Comparison of ENCODE assay signal across 8 cellular contexts in the genomic region with DNA sequence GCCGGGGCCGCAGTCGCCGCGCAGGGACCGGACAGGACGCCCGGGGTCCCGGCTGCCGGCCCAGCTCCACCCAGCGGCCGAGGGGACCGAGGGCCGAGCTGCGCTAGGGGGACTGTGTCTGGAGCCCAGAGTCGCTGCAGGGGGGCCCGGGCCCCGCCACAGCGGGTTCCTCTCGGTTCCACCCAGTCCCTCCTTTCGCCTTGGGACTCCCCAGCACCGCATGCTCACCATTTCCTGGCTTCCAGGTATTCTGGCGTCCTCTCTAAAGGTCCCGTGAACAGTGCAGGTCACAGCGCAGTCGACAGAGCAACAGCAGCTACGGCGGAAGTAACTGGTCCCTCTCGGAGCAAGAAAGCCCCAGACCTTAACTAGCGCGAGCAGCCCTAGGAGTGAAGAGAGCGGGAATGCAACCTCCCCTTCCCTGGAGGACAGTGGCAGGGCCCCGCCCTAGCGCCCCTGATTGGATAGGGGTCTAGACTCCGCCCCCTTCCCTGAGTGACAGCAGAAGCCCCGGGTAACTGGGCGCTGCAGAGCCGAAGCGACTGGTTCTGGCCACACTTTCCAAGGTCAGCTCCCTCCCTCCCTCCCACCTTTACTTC. TPM values are rescaled to one million over a fixed set of nuclear protein-coding genes. Genes with fewer than 3 reads are reported as not detected.
DNase-seq lines count a peak whose midpoint lies in the region; ATAC-seq and TF ChIP-seq lines count a peak whose summit lies in the region.

Gene ZNF878, minus strand, starts transcription at position 391 of the 599 bp plus-strand sequence. Its CDS starts 160 bp downstream, at position 231.

- 0% methylated on average over 36 to 37 of the region's 39 CpGs for WGBS in mesodermal cell (ENCODE audit: insufficient coverage in 2 of 2), 2 experiments

- H3K4me3 ChIP-seq in epithelial cell of esophagus (ENCODE audit: low read length) = peak within 1 kb of the TSS; percentile 54
- H3K4me3 ChIP-seq in mesodermal cell (ENCODE audit: extremely low read depth, insufficient read depth, low read length, poor library complexity, severe bottlenecking) = peak within 1 kb of the TSS; percentile 60

- H3K36me3 ChIP-seq in mesodermal cell (ENCODE audit: control insufficient read depth, insufficient read depth, low read length) = no peaks in the 10 kb centered on the region

- ATAC-seq in GM18867 (IDR thresholded peaks at IDR 0.05; ENCODE audit: unreplicated experiment) (peak; percentile 55), HG03097 (IDR thresholded peaks at IDR 0.05; ENCODE audit: low FRiP score, unreplicated experiment) (peak; percentile 82)

- H3K4me1 ChIP-seq in mesodermal cell (ENCODE audit: control insufficient read depth, insufficient read depth, low read length, poor library complexity, severe bottlenecking) = no peaks in the 10 kb centered on the region

- peaks cover 7% of the 10 kb centered on the region for H3K9me3 ChIP-seq in mesodermal cell (ENCODE audit: control insufficient read depth, low read length)

- TF ChIP-seq CTCF in epithelial cell of esophagus (IDR thresholded peaks at IDR 0.05; ENCODE audit: insufficient read depth, low read depth, low read length, missing control alignments) = no peak

- H3K27ac ChIP-seq in mesodermal cell (ENCODE audit: low read depth, low read length, severe bottlenecking) = peak within 1 kb of the TSS; percentile 69

- DNase-seq in AG08395 (ENCODE audit: low spot score) (peak; percentile 92), NCI-H524 treated with DMSO at 0.1 percent for 48 hours (lab: John Stamatoyannopoulos, UW) (peak; percentile 81), epithelial cell of esophagus (ENCODE audit: low read depth) (peak; percentile 66)
- peak; percentile 78 for DNase-seq in activated CD8-positive, alpha-beta memory T cell treated with anti-CD3 and anti-CD28 coated beads for 24 hours
- peak; percentile 83 for DNase-seq in stimulated activated CD8-positive, alpha-beta memory T cell treated with anti-CD3 and anti-CD28 coated beads, Interleukin-4, amount 100 ng/mL, for 48 hours

RNA-seq across cellular contexts. Expression of gene ZNF878, which starts in this region (rescaled TPM):
- 0.22 TPM for polyA plus RNA-seq in mesodermal cell (2013, experiment 1 of 2)
- 0.66 TPM for polyA plus RNA-seq in mesodermal cell (2013, experiment 2 of 2)

Comparison
In these comparisons a context has a peak if more than half of its experiments do, and no peak if none do; other contexts are left out.
1. Peak in every context shown above with its lines: DNase-seq, ATAC-seq, H3K4me3 ChIP-seq and H3K27ac ChIP-seq.